Comparison of ENCODE assay signal across 17 cellular contexts in the genomic region with DNA sequence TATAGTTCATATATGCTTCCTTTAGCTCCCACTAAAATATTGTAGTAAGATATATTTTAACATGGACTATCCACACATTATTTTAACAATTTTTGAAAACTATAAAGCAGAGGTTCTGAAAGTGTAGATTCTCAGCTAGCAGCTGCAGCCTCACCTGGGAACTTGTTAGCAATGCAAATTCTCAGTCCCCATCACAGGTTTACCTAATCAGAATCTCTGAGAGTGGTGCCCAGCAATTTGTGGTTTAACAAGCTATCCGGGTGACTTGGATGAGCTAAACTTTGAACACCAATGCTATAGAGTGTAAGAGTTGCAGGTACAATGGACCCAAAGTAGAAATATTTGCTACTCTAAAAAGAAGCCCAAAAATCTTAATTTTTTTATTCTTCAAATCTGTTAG.
A peak's percentile ranks its signal among the peaks of the same experiment; 100 is the strongest.
DNase-seq lines count a peak whose midpoint lies in the region; ATAC-seq and TF ChIP-seq lines count a peak whose summit lies in the region.
"Had no signal": no experiment of that assay in that cellular context is flagged by ENCODE, and none has a peak within 500 bp of the region (broad histone marks: within the 10 kb centered on the region; RNA-seq: fewer than 3 reads in every experiment).

No MANE protein-coding gene starts in this region.

- H3K23me2 ChIP-seq in H9 (ENCODE audit: insufficient read length, low read depth, low read length, poor library complexity, severe bottlenecking) = no peaks in the 10 kb centered on the region

- H4K91ac ChIP-seq in H9 (ENCODE audit: insufficient read length, low read depth, low read length) = no peak overlapping the region

- H3K56ac ChIP-seq in H9 (ENCODE audit: insufficient read length, low read depth, low read length) = no peak overlapping the region

- no peak overlapping the region for H2BK15ac ChIP-seq in H9 (ENCODE audit: low read depth, low read length)

- no peak overlapping the region for H4K8ac ChIP-seq in H9 (replicated peaks; ENCODE audit: insufficient read length, low read depth, low read length)

- H3K4me1 ChIP-seq in H9 (ENCODE audit: insufficient read depth, low read length) = peaks cover 5% of the 10 kb centered on the region; the same call in 1 of the 2 replicates
- peaks cover 40% of the 10 kb centered on the region; the same call in 1 of the 2 replicates for H3K4me1 ChIP-seq in iPS-20b (ENCODE audit: insufficient read depth, low read length)

- H3K4me1 Mint-ChIP-seq in H9 (peaks cover 52 to 59% of the 10 kb centered on the region in 2 experiments), WTC11 (peaks cover 60% of the 10 kb centered on the region)
- H3K4me1 Mint-ChIP-seq: CD14-positive monocyte had no signal

- no peak overlapping the region for H2BK20ac ChIP-seq in H9 (ENCODE audit: low read depth, low read length, poor library complexity, severe bottlenecking)

- H3K79me1 ChIP-seq in H9 (ENCODE audit: insufficient read depth, low read depth, low read length, poor library complexity, severe bottlenecking) = no peaks in the 10 kb centered on the region

- POLR2A ChIA-PET in WTC11 (lab: Charles Lee) = no interaction called here

- no peak overlapping the region for H3K18ac ChIP-seq in H9 (ENCODE audit: insufficient read length, low read depth, low read length)

- H3K9ac ChIP-seq in H9 (ENCODE audit: extremely low read depth, insufficient read length, low read length) (no peak overlapping the region), iPS-20b (ENCODE audit: low read depth, low read length) (peak overlapping the region; percentile 17; the same call in 1 of the 2 replicates)

- H4K20me1 ChIP-seq in H9 (ENCODE audit: control insufficient read depth, insufficient read depth, insufficient read length) = no peaks in the 10 kb centered on the region

- no CpG with 5 or more reads among the region's 1 CpG for WGBS in H9 (ENCODE audit: extremely low coverage, insufficient read length, low lambda C conversion rate)

- H3K23ac ChIP-seq in H9 (ENCODE audit: insufficient read length, low read depth, low read length) = no peak overlapping the region

- H3K4me3 ChIP-seq in iPS-20b (ENCODE audit: low read length) = 0 out of 2 replicates have a peak overlapping the region, but pooled peaks have one; percentile 3
- H3K4me3 ChIP-seq: A549 had no signal

- H3K27ac Mint-ChIP-seq in H9 = peak overlapping the region in 2 of 3 experiments; percentile 93 to 98; a peak in 5 of 7 replicates
- peak overlapping the region; percentile 80; the same call in 1 of the 2 replicates for H3K27ac Mint-ChIP-seq in WTC11
- H3K27ac Mint-ChIP-seq: CD14-positive monocyte; CD8-positive, alpha-beta T cell had no signal

- no peak overlapping the region for H2BK5ac ChIP-seq in H9 (ENCODE audit: insufficient read length, low read length)

- no peaks in the 10 kb centered on the region for H3K36me3 ChIP-seq in iPS-20b (ENCODE audit: insufficient read depth, low read depth, low read length)

- H3K4me2 ChIP-seq in H9 (ENCODE audit: insufficient read depth, insufficient read length, low read length) = no peak overlapping the region
- H3K4me2 ChIP-seq: A549 had no signal

- H3K9me3 Mint-ChIP-seq in H9 (peaks cover 12 to 13% of the 10 kb centered on the region in 2 experiments), WTC11 (peaks cover 18% of the 10 kb centered on the region)

- H3K4me3 Mint-ChIP-seq in H9 = no peak overlapping the region
- 0 out of 2 replicates have a peak overlapping the region, but pooled peaks have one; percentile 12 for H3K4me3 Mint-ChIP-seq in WTC11
- H3K4me3 Mint-ChIP-seq: CD14-positive monocyte; CD8-positive, alpha-beta T cell; HFFc6 had no signal

- DNase-seq in H9 = no peak
- DNase-seq in NCI-H526 treated with DMSO at 0.1 percent for 48 hours (lab: John Stamatoyannopoulos, UW) = peak; percentile 74
- no peak for DNase-seq in WTC11 (ENCODE audit: low spot score)
- no peak for DNase-seq in NK-92 treated with Interleukin-12 subunit alpha and Interleukin-12 subunit beta, amount 100 ng/mL, for 24 hours (lab: John Stamatoyannopoulos, UW)
- no peak for DNase-seq in posterior vena cava (ENCODE audit: low spot score)
- no peak for DNase-seq in A172 (ENCODE audit: low spot score)
- DNase-seq: CD8-positive, alpha-beta T cell; COR-L47; DMS153; DMS79 treated with DMSO at 0.1 percent for 48 hours; EL; GOT3; HCEC 1CT; HFFc6 had no signal

- peaks cover 10 to 16% (median 11%) of the 10 kb centered on the region in 3 experiments for H3K36me3 Mint-ChIP-seq in H9 (ENCODE audit: insufficient read depth in 1 of 3, low read depth in 3 of 3)
- peaks cover 11% of the 10 kb centered on the region for H3K36me3 Mint-ChIP-seq in WTC11
- H3K36me3 Mint-ChIP-seq: CD14-positive monocyte had no signal

- no peak overlapping the region for H2AFZ ChIP-seq in H9 (ENCODE audit: low read length)

- H3K9me3 ChIP-seq in H9 (ENCODE audit: control insufficient read depth, low read depth, low read length) (no peaks in the 10 kb centered on the region), iPS-20b (ENCODE audit: insufficient read depth, low read depth, low read length) (peaks cover 1% of the 10 kb centered on the region; the same call in 1 of the 2 replicates)

- H3K79me2 ChIP-seq in H9 (ENCODE audit: insufficient read depth, low read length) = no peaks in the 10 kb centered on the region

- intact Hi-C loops in posterior vena cava (cut with DNase I) = no loop called here

- 0 out of 2 replicates have a peak, but pooled peaks have one; percentile 16 for ATAC-seq in WTC11
- ATAC-seq: A549; CD8-positive, alpha-beta T cell had no signal

- no peak overlapping the region for H4K5ac ChIP-seq in H9 (ENCODE audit: insufficient read length, low read depth, low read length)

- TF ChIP-seq CTCF in H9 (conservative IDR thresholded peaks at IDR 0.05) (no peak), WTC11 (IDR thresholded peaks at IDR 0.05) (no peak)

- CTCF ChIA-PET in WTC11 (lab: Charles Lee) = interaction anchor here (1.0 to 1.3 kb wide), 2 partner anchors 43 to 396 kb away, joined by 3 to 4 read pairs; no protein-coding TSS in a partner anchor

- H2AK5ac ChIP-seq in H9 (ENCODE audit: insufficient read length, low read length) = no peak overlapping the region

- H3K27me3 ChIP-seq in H9 (ENCODE audit: insufficient read depth, low read length) (no peaks in the 10 kb centered on the region), iPS-20b (ENCODE audit: insufficient read depth, low read length) (no peaks in the 10 kb centered on the region)

- H3K27ac ChIP-seq in H9 (ENCODE audit: insufficient read length, low read depth, low read length) = no peak overlapping the region
- H3K27ac ChIP-seq in iPS-20b (ENCODE audit: low read length) = no peak overlapping the region

- H3K14ac ChIP-seq in H9 (ENCODE audit: insufficient read depth, low read length) = no peak overlapping the region

- no peak overlapping the region for H3K4ac ChIP-seq in H9 (ENCODE audit: low read depth, low read length)

- H3K27me3 Mint-ChIP-seq in H9 (ENCODE audit: low read depth) (no peaks in the 10 kb centered on the region), WTC11 (ENCODE audit: low read depth) (no peaks in the 10 kb centered on the region)

- H2BK12ac ChIP-seq in H9 (ENCODE audit: insufficient read length, low read depth, low read length) = no peak overlapping the region

- H2BK120ac ChIP-seq in H9 (ENCODE audit: low read depth, low read length, poor library complexity, severe bottlenecking) = no peak overlapping the region

- no peak overlapping the region for H3T11ph ChIP-seq in H9 (ENCODE audit: low read length)

TF ChIP-seq in WTC11, 78 proteins besides CTCF, POLR2A, EP300 and RAD21 (continues in another document):
- no peak for TF ChIP-seq CREB1 (CRISPR knock-in tag; IDR thresholded peaks at IDR 0.05)
- no peak for TF ChIP-seq IRF2 (CRISPR knock-in tag; IDR thresholded peaks at IDR 0.05; ENCODE audit: borderline replicate concordance, low read depth)
- TF ChIP-seq, protein P1, sequence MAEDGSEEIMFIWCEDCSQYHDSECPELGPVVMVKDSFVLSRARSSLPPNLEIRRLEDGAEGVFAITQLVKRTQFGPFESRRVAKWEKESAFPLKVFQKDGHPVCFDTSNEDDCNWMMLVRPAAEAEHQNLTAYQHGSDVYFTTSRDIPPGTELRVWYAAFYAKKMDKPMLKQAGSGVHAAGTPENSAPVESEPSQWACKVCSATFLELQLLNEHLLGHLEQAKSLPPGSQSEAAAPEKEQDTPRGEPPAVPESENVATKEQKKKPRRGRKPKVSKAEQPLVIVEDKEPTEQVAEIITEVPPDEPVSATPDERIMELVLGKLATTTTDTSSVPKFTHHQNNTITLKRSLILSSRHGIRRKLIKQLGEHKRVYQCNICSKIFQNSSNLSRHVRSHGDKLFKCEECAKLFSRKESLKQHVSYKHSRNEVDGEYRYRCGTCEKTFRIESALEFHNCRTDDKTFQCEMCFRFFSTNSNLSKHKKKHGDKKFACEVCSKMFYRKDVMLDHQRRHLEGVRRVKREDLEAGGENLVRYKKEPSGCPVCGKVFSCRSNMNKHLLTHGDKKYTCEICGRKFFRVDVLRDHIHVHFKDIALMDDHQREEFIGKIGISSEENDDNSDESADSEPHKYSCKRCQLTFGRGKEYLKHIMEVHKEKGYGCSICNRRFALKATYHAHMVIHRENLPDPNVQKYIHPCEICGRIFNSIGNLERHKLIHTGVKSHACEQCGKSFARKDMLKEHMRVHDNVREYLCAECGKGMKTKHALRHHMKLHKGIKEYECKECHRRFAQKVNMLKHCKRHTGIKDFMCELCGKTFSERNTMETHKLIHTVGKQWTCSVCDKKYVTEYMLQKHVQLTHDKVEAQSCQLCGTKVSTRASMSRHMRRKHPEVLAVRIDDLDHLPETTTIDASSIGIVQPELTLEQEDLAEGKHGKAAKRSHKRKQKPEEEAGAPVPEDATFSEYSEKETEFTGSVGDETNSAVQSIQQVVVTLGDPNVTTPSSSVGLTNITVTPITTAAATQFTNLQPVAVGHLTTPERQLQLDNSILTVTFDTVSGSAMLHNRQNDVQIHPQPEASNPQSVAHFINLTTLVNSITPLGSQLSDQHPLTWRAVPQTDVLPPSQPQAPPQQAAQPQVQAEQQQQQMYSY (CRISPR knock-in tag; IDR thresholded peaks at IDR 0.05) = no peak
- no peak for TF ChIP-seq GRHL2 (CRISPR knock-in tag; IDR thresholded peaks at IDR 0.05; ENCODE audit: insufficient replicate concordance, severe bottlenecking)
- no peak for TF ChIP-seq GTF2I (CRISPR knock-in tag; conservative IDR thresholded peaks at IDR 0.05)
- TF ChIP-seq OVOL2 (CRISPR knock-in tag; IDR thresholded peaks at IDR 0.05; ENCODE audit: borderline replicate concordance) = no peak
- no peak for TF ChIP-seq NR1H2 (CRISPR knock-in tag; IDR thresholded peaks at IDR 0.05)
- no peak for TF ChIP-seq USF2 (CRISPR knock-in tag; IDR thresholded peaks at IDR 0.05)
